24 cellular contexts compared by ENCODE assay signal in the genomic region with DNA sequence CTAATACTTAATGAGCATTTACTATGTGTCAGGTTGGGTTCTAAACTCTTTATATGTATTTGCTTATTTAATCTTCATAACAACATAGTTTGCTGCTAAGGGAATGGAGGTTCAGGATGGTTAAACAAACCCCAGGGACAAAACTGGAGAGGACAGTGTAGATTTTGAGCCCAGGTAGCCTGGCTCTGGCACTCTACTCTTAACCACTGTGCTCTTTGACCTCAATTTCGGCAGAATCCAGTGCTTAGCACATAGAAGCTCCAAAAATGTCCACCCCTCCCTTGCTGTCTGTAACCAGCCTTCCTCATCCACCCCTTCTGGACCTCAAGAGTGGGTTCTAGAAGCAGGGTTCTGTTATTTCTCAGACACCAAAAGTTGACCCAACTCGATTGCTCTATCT.
DNase-seq lines count a peak whose midpoint lies in the region; ATAC-seq, FAIRE-seq and TF ChIP-seq lines count a peak whose summit lies in the region.
"Had no signal": no experiment of that assay in that cellular context is flagged by ENCODE, and none has a peak within 500 bp of the region (broad histone marks: within the 10 kb centered on the region; RNA-seq: fewer than 3 reads in every experiment).

No MANE protein-coding gene starts in this region.

- TF ChIP-seq RAD21 in liver (IDR thresholded peaks at IDR 0.05) (peak in 1 of 2 donors; percentile 32), HepG2 (CRISPR knock-in tag; IDR thresholded peaks at IDR 0.05) (no peak), neural cell (conservative IDR thresholded peaks at IDR 0.05) (no peak)

- no peak overlapping the region for H2AFZ ChIP-seq in HepG2 (ENCODE audit: low read length)
- no peak overlapping the region for H2AFZ ChIP-seq in neural cell (ENCODE audit: low read depth, low read length)

- 47% methylated on average over 2 of the region's 2 CpGs for WGBS in liver
- 2% methylated on average over 2 of the region's 2 CpGs for WGBS in HepG2 (ENCODE audit: low lambda C conversion rate)

- no peaks in the 10 kb centered on the region for H3K9me2 ChIP-seq in neural cell (ENCODE audit: insufficient read depth, low read length)

- no peak for TF ChIP-seq EP300 in HepG2 (IDR thresholded peaks at IDR 0.05; ENCODE audit: low read depth in 2 of 2, low read length in 2 of 2)
- no peak for TF ChIP-seq EP300 in HepG2 (CRISPR knock-in tag; IDR thresholded peaks at IDR 0.05; ENCODE audit: borderline replicate concordance)
- no peak for TF ChIP-seq EP300 in neural cell (conservative IDR thresholded peaks at IDR 0.05; ENCODE audit: poor library complexity, severe bottlenecking)

- H3K4me3 ChIP-seq in liver (ENCODE audit: low read depth in 1 of 3, low read length in 3 of 3) (no peak overlapping the region), HepG2 (replicated peaks in 1 of 3; ENCODE audit: insufficient read depth in 1 of 3, low read depth in 2 of 3, low read length in 3 of 3) (no peak overlapping the region), neural cell (ENCODE audit: low read length) (no peak overlapping the region)
- H3K4me3 ChIP-seq: HAP-1, MG63, SK-N-MC had no signal

- FAIRE-seq in HepG2 (lab: Jason Lieb, UNC), result no peak
- FAIRE-seq: A204.1, GM18507, HTR-8/SVneo, RCC 7860 had no signal

- H4K20me1 ChIP-seq in HepG2 (ENCODE audit: insufficient read depth, low read length) (no peaks in the 10 kb centered on the region), neural cell (ENCODE audit: insufficient read depth) (no peaks in the 10 kb centered on the region)

- no peaks in the 10 kb centered on the region for H3K79me2 ChIP-seq in HepG2 (ENCODE audit: insufficient read depth, low read length)
- no peaks in the 10 kb centered on the region for H3K79me2 ChIP-seq in neural cell (replicated peaks; ENCODE audit: insufficient read depth, low read length)

- no TSS peak for BruUV-seq in HepG2 (replicated peaks; lab: Mats Ljungman, UMichigan)

- H3K27ac Mint-ChIP-seq in T-cell, result peak overlapping the region; percentile 43 to 53
- peak overlapping the region; percentile 67 to 86 for H3K27ac Mint-ChIP-seq in effector memory CD8-positive, alpha-beta T cell
- H3K27ac Mint-ChIP-seq: HFFc6 had no signal

- H3K36me3 ChIP-seq in liver (ENCODE audit: control insufficient read depth in 4 of 4, insufficient read depth in 3 of 4, low read depth in 1 of 4, low read length in 3 of 4) (no peaks in the 10 kb centered on the region), HepG2 (replicated peaks in 1 of 2; ENCODE audit: control insufficient read depth in 1 of 2, insufficient read depth in 2 of 2, low read length in 2 of 2) (no peaks in the 10 kb centered on the region), neural cell (ENCODE audit: insufficient read depth, low read length) (no peaks in the 10 kb centered on the region)
- H3K36me3 ChIP-seq: HAP-1, MG63 had no signal

- DNase-seq in HepG2 (ENCODE audit: low spot score), result no peak
- DNase-seq in T-cell, result no peak
- DNase-seq in effector memory CD8-positive, alpha-beta T cell, result no peak
- no peak for DNase-seq in head of caudate nucleus
- DNase-seq in activated CD4-positive, alpha-beta T cell treated with anti-CD3 and anti-CD28 coated beads, Interleukin-2, amount 50 U/mL, for 4 hours, result no peak
- DNase-seq: C1 segment of cervical spinal cord, DMS153, GOT3, HFFc6, MG63, NCI-H2029, NCI-H446, NCI-H524 treated with DMSO at 0.1 percent for 48 hours, NCI-H774, SIG-M5 had no signal

- intact Hi-C loops in HepG2 (cut with micrococcal nuclease; ENCODE audit: unreplicated experiment) (loop anchor here (10.0 kb wide), 1 partner anchor 61 kb away; no protein-coding TSS in a partner anchor), head of caudate nucleus (cut with DNase I) (loop anchor here (5.0 to 10.0 kb wide), 2 partner anchors 291 to 393 kb away; a partner anchor contains a TSS)

- CTCF ChIA-PET in HepG2 (lab: Yijun Ruan, JAX; ENCODE audit: low intra/inter-chr PET ratio, low total read pairs) (no interaction called here), T-cell (lab: Charles Lee) (no interaction called here)

- POLR2A ChIA-PET in HepG2 (lab: Yijun Ruan, JAX) (no interaction called here), T-cell (lab: Charles Lee) (interaction anchor here in 1 of 2 donors (0.5 kb wide), 1 partner anchor 1243 kb away, joined by 8 read pairs; a partner anchor contains a TSS)

- H3K9me3 ChIP-seq in liver (ENCODE audit: control insufficient read depth in 4 of 4, low read length in 3 of 4) (no peaks in the 10 kb centered on the region), HepG2 (ENCODE audit: low read length) (no peaks in the 10 kb centered on the region), neural cell (ENCODE audit: low read length) (no peaks in the 10 kb centered on the region)
- H3K9me3 ChIP-seq: HAP-1, MG63 had no signal

- in situ Hi-C loops in HepG2 (cut with HindIII; ENCODE audit: extremely low pct_ligation_motif_present, low pct_unique_long_range_greater_than_20kb), result loop anchor here (5.0 kb wide), 2 partner anchors 278 to 398 kb away; no protein-coding TSS in a partner anchor

- H3K4me2 ChIP-seq in HepG2 (ENCODE audit: low read depth, low read length) (no peak overlapping the region), neural cell (ENCODE audit: low read length) (no peak overlapping the region)

- H3K4me1 ChIP-seq in liver (ENCODE audit: control insufficient read depth in 4 of 4, insufficient read depth in 4 of 4, low read length in 3 of 4) (peaks cover 0 to 5% (median 1%) of the 10 kb centered on the region in 4 donors), HepG2 (ENCODE audit: insufficient read depth, low read length) (0 out of 2 replicates have a peak, but pooled peaks cover 5% of the 10 kb centered on the region)
- H3K4me1 ChIP-seq: HAP-1 had no signal

- no peaks in the 10 kb centered on the region for H3K9me3 Mint-ChIP-seq in T-cell
- H3K9me3 Mint-ChIP-seq in effector memory CD8-positive, alpha-beta T cell, result no peaks in the 10 kb centered on the region
- H3K9me3 Mint-ChIP-seq: HFFc6 had no signal

- H3K4me1 Mint-ChIP-seq in T-cell, result peaks cover 26 to 36% (median 32%) of the 10 kb centered on the region in 3 donors
- peaks cover 12 to 23% of the 10 kb centered on the region in 2 donors for H3K4me1 Mint-ChIP-seq in effector memory CD8-positive, alpha-beta T cell (ENCODE audit: low read depth in 2 of 2)

- no peak for TF ChIP-seq POLR2A in HepG2 (IDR thresholded peaks at IDR 0.05; ENCODE audit: insufficient read depth in 1 of 2, low read depth in 2 of 2, low read length in 2 of 2)

- H3K9ac ChIP-seq in liver (ENCODE audit: low read depth in 1 of 2, low read length in 2 of 2) (no peak overlapping the region), HepG2 (ENCODE audit: insufficient read depth, low read depth, low read length) (no peak overlapping the region), neural cell (ENCODE audit: low read length) (no peak overlapping the region)

- peak overlapping the region in 1 of 3 donors; percentile 6 for H3K4me3 Mint-ChIP-seq in T-cell
- no peak overlapping the region for H3K4me3 Mint-ChIP-seq in effector memory CD8-positive, alpha-beta T cell
- H3K4me3 Mint-ChIP-seq: HFFc6 had no signal

- no peak overlapping the region for H3K27ac ChIP-seq in liver (ENCODE audit: low read depth in 1 of 2, low read length in 2 of 2)
- no peak overlapping the region for H3K27ac ChIP-seq in HepG2 (ENCODE audit: extremely low read length, insufficient read depth, low read length)
- H3K27ac ChIP-seq in neural cell (ENCODE audit: low read length), result peak overlapping the region; percentile 33
- H3K27ac ChIP-seq: SK-N-MC had no signal

- no peaks in the 10 kb centered on the region for H3K36me3 Mint-ChIP-seq in T-cell
- H3K36me3 Mint-ChIP-seq in effector memory CD8-positive, alpha-beta T cell (ENCODE audit: insufficient read depth), result peaks cover 2% of the 10 kb centered on the region

- H3K27me3 Mint-ChIP-seq in T-cell, result peaks cover 16 to 21% of the 10 kb centered on the region in 2 donors
- peaks cover 8 to 28% of the 10 kb centered on the region in 2 donors for H3K27me3 Mint-ChIP-seq in effector memory CD8-positive, alpha-beta T cell

- H3F3A ChIP-seq in neural cell (ENCODE audit: insufficient read depth, low read length, poor library complexity, severe bottlenecking), result no peaks in the 10 kb centered on the region

- H3K27me3 ChIP-seq in liver (ENCODE audit: control insufficient read depth in 4 of 4, insufficient read depth in 4 of 4, low read length in 3 of 4) (no peaks in the 10 kb centered on the region), HepG2 (ENCODE audit: control insufficient read depth in 1 of 2, insufficient read depth in 2 of 2, low read length in 2 of 2) (peaks cover 0 to 26% of the 10 kb centered on the region in 2 experiments; a peak in 4 of 5 replicates), neural cell (ENCODE audit: insufficient read depth, low read depth, low read length) (no peaks in the 10 kb centered on the region)
- H3K27me3 ChIP-seq: MG63 had no signal

- TF ChIP-seq CTCF in liver (IDR thresholded peaks at IDR 0.05; ENCODE audit: low read depth, low read length, missing input control) (no peak), HepG2 (CRISPR knock-in tag; IDR thresholded peaks at IDR 0.05) (no peak), neural cell (IDR thresholded peaks at IDR 0.05; ENCODE audit: poor library complexity, severe bottlenecking) (no peak)

- ATAC-seq in HepG2 (no peak), T-cell (replicated peaks in 1 of 4) (no peak), GM18498 (IDR thresholded peaks at IDR 0.05; ENCODE audit: unreplicated experiment) (no peak)
- no peak for ATAC-seq in effector memory CD8-positive, alpha-beta T cell (replicated peaks)

TF ChIP-seq in liver, 16 proteins besides CTCF, POLR2A, EP300 and RAD21 (continues in another document):
- TF ChIP-seq, protein P1, sequence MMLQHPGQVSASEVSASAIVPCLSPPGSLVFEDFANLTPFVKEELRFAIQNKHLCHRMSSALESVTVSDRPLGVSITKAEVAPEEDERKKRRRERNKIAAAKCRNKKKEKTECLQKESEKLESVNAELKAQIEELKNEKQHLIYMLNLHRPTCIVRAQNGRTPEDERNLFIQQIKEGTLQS (IDR thresholded peaks at IDR 0.05), result no peak
- no peak for TF ChIP-seq FOXA2 (IDR thresholded peaks at IDR 0.05)
- TF ChIP-seq TAF1 (conservative IDR thresholded peaks at IDR 0.05), result no peak
- peak; percentile 22 for TF ChIP-seq SP1 (IDR thresholded peaks at IDR 0.05)

TF ChIP-seq in HepG2, 621 proteins besides CTCF, POLR2A, EP300 and RAD21:
- TF ChIP-seq MTF2 (CRISPR knock-in tag; IDR thresholded peaks at IDR 0.05; ENCODE audit: borderline replicate concordance) (no peak), ZNF598 (CRISPR knock-in tag; IDR thresholded peaks at IDR 0.05; ENCODE audit: borderline replicate concordance) (no peak)
TF ChIP-seq in HepG2: peak in this region for 0.

TF ChIP-seq in neural cell, 6 proteins besides CTCF, POLR2A, EP300 and RAD21 (continues in another document):
- TF ChIP-seq TAF1 (IDR thresholded peaks at IDR 0.05; ENCODE audit: low read depth) (no peak), MXI1 (conservative IDR thresholded peaks at IDR 0.05; ENCODE audit: poor library complexity, severe bottlenecking) (no peak), EZH2 (IDR thresholded peaks at IDR 0.05; ENCODE audit: borderline replicate concordance, insufficient read depth, low read length, poor library complexity, severe bottlenecking) (no peak), SMC3 (conservative IDR thresholded peaks at IDR 0.05; ENCODE audit: poor library complexity) (no peak)
